Comparison of ENCODE assay signal across 2 cellular contexts in the genomic region with DNA sequence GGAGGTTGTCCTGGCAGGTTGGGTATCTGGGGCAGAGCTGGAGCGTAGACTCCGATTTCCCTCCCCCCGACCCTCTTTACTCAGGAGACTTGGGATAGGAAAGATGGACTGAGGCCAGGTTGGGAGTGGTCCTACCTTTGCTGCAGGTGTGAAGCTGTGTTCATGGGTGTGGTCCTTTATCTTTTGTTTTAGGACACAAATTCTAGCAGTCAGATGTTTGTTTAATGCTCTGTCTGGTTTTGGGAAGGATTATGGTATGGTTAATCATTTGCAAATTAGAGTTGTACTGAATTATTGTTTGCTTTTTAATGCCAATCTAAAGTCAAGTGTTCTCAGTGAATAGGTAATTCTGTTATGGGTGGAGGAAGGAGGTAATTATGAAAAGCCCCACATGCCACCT.
TF ChIP-seq lines count a peak whose summit lies in the region.

No MANE protein-coding gene starts in this region.

TF ChIP-seq in HEK293, 187 proteins besides CTCF, POLR2A, EP300 and RAD21:
- TF ChIP-seq ZNF18 (tag by site-specific recombination; IDR thresholded peaks at IDR 0.05) (0 out of 2 replicates have a peak, but pooled peaks have one; percentile 10), ZNF184 (tag by site-specific recombination; IDR thresholded peaks at IDR 0.05) (no peak), ZNF211 (tag by site-specific recombination; IDR thresholded peaks at IDR 0.05; ENCODE audit: low read depth) (no peak)
- TF ChIP-seq, protein P1, sequence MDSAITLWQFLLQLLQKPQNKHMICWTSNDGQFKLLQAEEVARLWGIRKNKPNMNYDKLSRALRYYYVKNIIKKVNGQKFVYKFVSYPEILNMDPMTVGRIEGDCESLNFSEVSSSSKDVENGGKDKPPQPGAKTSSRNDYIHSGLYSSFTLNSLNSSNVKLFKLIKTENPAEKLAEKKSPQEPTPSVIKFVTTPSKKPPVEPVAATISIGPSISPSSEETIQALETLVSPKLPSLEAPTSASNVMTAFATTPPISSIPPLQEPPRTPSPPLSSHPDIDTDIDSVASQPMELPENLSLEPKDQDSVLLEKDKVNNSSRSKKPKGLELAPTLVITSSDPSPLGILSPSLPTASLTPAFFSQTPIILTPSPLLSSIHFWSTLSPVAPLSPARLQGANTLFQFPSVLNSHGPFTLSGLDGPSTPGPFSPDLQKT (IDR thresholded peaks at IDR 0.05; ENCODE audit: borderline replicate concordance, low read depth, low read length) = no peak

TF ChIP-seq in HepG2, 621 proteins besides CTCF, POLR2A, EP300 and RAD21:
- TF ChIP-seq ZNF777 (CRISPR knock-in tag; IDR thresholded peaks at IDR 0.05) (no peak), ZBTB7A (CRISPR knock-in tag; IDR thresholded peaks at IDR 0.05) (no peak)
